Comparison of ENCODE assay signal across 1 cellular context in genomic region chr12:113926792-113927191, GRCh38.
TF ChIP-seq lines count a peak whose summit lies in the region.

No MANE protein-coding gene starts in this region.

TF ChIP-seq in GM12878, 131 proteins besides CTCF, POLR2A, EP300 and RAD21:
- TF ChIP-seq MTA2 (IDR thresholded peaks at IDR 0.05; ENCODE audit: low read depth): no peak
- TF ChIP-seq RELA (IDR thresholded peaks at IDR 0.05; ENCODE audit: borderline replicate concordance, partially characterized antibody): no peak
- no peak for TF ChIP-seq RBBP5 (conservative IDR thresholded peaks at IDR 0.05)
- no peak for TF ChIP-seq ZZZ3 (IDR thresholded peaks at IDR 0.05; ENCODE audit: control insufficient read depth, insufficient read length, low read depth)
- TF ChIP-seq GABPA (IDR thresholded peaks at IDR 0.05; ENCODE audit: low read depth): no peak
